In genomic region chr11:130068986-130069683, GRCh38 we compare ENCODE assay signal across 8 cellular contexts. TPM values are rescaled to one million over a fixed set of nuclear protein-coding genes. Genes with fewer than 3 reads are reported as not detected.
DNase-seq lines count a peak whose midpoint lies in the region; ATAC-seq and TF ChIP-seq lines count a peak whose summit lies in the region.

No MANE protein-coding gene starts in this region.

- H3K9me3 Mint-ChIP-seq in activated naive CD4-positive, alpha-beta T cell treated with anti-CD3 and anti-CD28 coated beads for 36 hours = no peaks in the 10 kb centered on the region

- ATAC-seq in GM21390 (IDR thresholded peaks at IDR 0.05; ENCODE audit: unreplicated experiment) (peak; percentile 38), Panc1 (peak; percentile 73), gastroesophageal sphincter (peak; percentile 88)

- no peak for TF ChIP-seq EP300 in gastroesophageal sphincter (IDR thresholded peaks at IDR 0.05)

- H3K36me3 Mint-ChIP-seq in activated naive CD4-positive, alpha-beta T cell treated with anti-CD3 and anti-CD28 coated beads for 36 hours (ENCODE audit: low read depth) = no peaks in the 10 kb centered on the region

- no peaks in the 10 kb centered on the region for H3K9me3 ChIP-seq in Panc1 (ENCODE audit: control insufficient read depth, insufficient read depth, low read depth, low read length)
- no peaks in the 10 kb centered on the region for H3K9me3 ChIP-seq in gastroesophageal sphincter

- POLR2A ChIA-PET in Panc1 (lab: Charles Lee) = interaction anchor here (1.0 to 1.2 kb wide), 2 partner anchors 9 to 63 kb away, joined by 3 to 4 read pairs; no protein-coding TSS in a partner anchor

- TF ChIP-seq POLR2A in gastroesophageal sphincter (IDR thresholded peaks at IDR 0.05) = peak; percentile 41 to 60

- no peak for TF ChIP-seq CTCF in Panc1 (IDR thresholded peaks at IDR 0.05)
- peak in 3 of 4 experiments; percentile 7 to 60 (median 58) for TF ChIP-seq CTCF in gastroesophageal sphincter (IDR thresholded peaks at IDR 0.05)

- in situ Hi-C loops in Panc1 (cut with HindIII; ENCODE audit: low pct_unique_long_range_greater_than_20kb, low sequenced_read_pairs) = no loop called here

- peak overlapping the region; percentile 86 for H3K27ac Mint-ChIP-seq in activated naive CD4-positive, alpha-beta T cell treated with anti-CD3 and anti-CD28 coated beads for 36 hours

- H3K4me1 Mint-ChIP-seq in activated naive CD4-positive, alpha-beta T cell treated with anti-CD3 and anti-CD28 coated beads for 36 hours (ENCODE audit: low read depth) = peaks cover 23% of the 10 kb centered on the region

- H3K4me3 ChIP-seq in Panc1 (ENCODE audit: low read depth in 2 of 2, low read length in 2 of 2) (peak overlapping the region; percentile 58 to 62), gastroesophageal sphincter (peak overlapping the region; percentile 56 to 97)

- intact Hi-C loops in Panc1 (cut with micrococcal nuclease; ENCODE audit: unreplicated experiment) = loop anchor here (2.0 kb wide), 1 partner anchor 66 kb away; the partner anchor contains the start of gene PRDM10
- intact Hi-C loops in activated naive CD4-positive, alpha-beta T cell treated with anti-CD3 and anti-CD28 coated beads for 36 hours (cut with micrococcal nuclease) = loop anchor here (1.0 to 5.0 kb wide), 9 partner anchors 50 to 427 kb away; partner anchors contain the start of genes NFRKB and PRDM10

- peak overlapping the region; percentile 91 for H3K4me3 Mint-ChIP-seq in activated naive CD4-positive, alpha-beta T cell treated with anti-CD3 and anti-CD28 coated beads for 36 hours

- H3K27ac ChIP-seq in Panc1 (ENCODE audit: low read length) (peak overlapping the region; percentile 90), gastroesophageal sphincter (peak overlapping the region; percentile 85 to 97 (median 95))

- DNase-seq in DMS153 treated with DMSO at 0.1 percent for 48 hours (lab: John Stamatoyannopoulos, UW; ENCODE audit: unreplicated experiment) (peak; percentile 65), HS-27A (ENCODE audit: low read depth) (peak; percentile 12), Panc1 (ENCODE audit: low read depth, low spot score) (peak; percentile 43), nucleus accumbens (lab: John Stamatoyannopoulos, UW) (peak in 42 of 56 donors; percentile 38 to 91 (median 72)), cerebellum (ENCODE audit: low spot score) (no peak)
- peak; percentile 53 for DNase-seq in activated naive CD4-positive, alpha-beta T cell treated with anti-CD3 and anti-CD28 coated beads for 36 hours

- H3K36me3 ChIP-seq in Panc1 (ENCODE audit: control insufficient read depth, insufficient read depth, low read length) (no peaks in the 10 kb centered on the region), gastroesophageal sphincter (no peaks in the 10 kb centered on the region)

- peaks cover 4% of the 10 kb centered on the region for H3K27me3 Mint-ChIP-seq in activated naive CD4-positive, alpha-beta T cell treated with anti-CD3 and anti-CD28 coated beads for 36 hours (ENCODE audit: low read depth)

- H3K4me1 ChIP-seq in Panc1 (ENCODE audit: control insufficient read depth, insufficient read depth, low read length) = peaks cover 16% of the 10 kb centered on the region; the same call in 1 of the 2 replicates
- H3K4me1 ChIP-seq in gastroesophageal sphincter = peaks cover 0 to 41% (median 14%) of the 10 kb centered on the region in 3 donors

- no TSS peak for BruUV-seq in Panc1 (replicated peaks; lab: Mats Ljungman, UMichigan)

- H3K27me3 ChIP-seq in Panc1 (ENCODE audit: control insufficient read depth, insufficient read depth, low read length) = no peaks in the 10 kb centered on the region
- H3K27me3 ChIP-seq in gastroesophageal sphincter = no peaks in the 10 kb centered on the region

- CTCF ChIA-PET in Panc1 (lab: Charles Lee) = interaction anchor here (1.0 kb wide), 1 partner anchor 63 kb away, joined by 4 read pairs; no protein-coding TSS in a partner anchor
- CTCF ChIA-PET in activated naive CD4-positive, alpha-beta T cell treated with anti-CD3 and anti-CD28 coated beads for 36 hours (lab: Charles Lee) = interaction anchor here (1.2 kb wide), 1 partner anchor 64 kb away, joined by 4 read pairs; no protein-coding TSS in a partner anchor

- 0% methylated on average over 3 of the region's 56 CpGs; no CpG with 5 or more reads in 1 of the 2 donors for WGBS in gastroesophageal sphincter (ENCODE audit: low coverage in 1 of 2), 2 donors

RNA-seq across cellular contexts. Expression of gene APLP2, which starts 0.6 kb away (rescaled TPM):
- total RNA-seq in Panc1 (2021; ENCODE audit: unreplicated experiment) = 589 TPM
- polyA plus RNA-seq in Panc1 (2012; ENCODE audit: insufficient read length) = 507 TPM
- total RNA-seq in activated naive CD4-positive, alpha-beta T cell treated with anti-CD3 and anti-CD28 coated beads for 36 hours = 10 to 100 TPM; 38.4 to 43.5 TPM
- total RNA-seq in gastroesophageal sphincter = 100 to 1,000 TPM; 386 to 533 (median 452) TPM
- 341 TPM for total RNA-seq in cerebellum

Comparison
In these comparisons a context has a peak if more than half of its experiments do, and no peak if none do; other contexts are left out.
1. ATAC-seq: peak in every context shown above with its lines; median percentile 88 in gastroesophageal sphincter; 73 in Panc1; 38 in GM21390.